8 cellular contexts compared by ENCODE assay signal in the genomic region with DNA sequence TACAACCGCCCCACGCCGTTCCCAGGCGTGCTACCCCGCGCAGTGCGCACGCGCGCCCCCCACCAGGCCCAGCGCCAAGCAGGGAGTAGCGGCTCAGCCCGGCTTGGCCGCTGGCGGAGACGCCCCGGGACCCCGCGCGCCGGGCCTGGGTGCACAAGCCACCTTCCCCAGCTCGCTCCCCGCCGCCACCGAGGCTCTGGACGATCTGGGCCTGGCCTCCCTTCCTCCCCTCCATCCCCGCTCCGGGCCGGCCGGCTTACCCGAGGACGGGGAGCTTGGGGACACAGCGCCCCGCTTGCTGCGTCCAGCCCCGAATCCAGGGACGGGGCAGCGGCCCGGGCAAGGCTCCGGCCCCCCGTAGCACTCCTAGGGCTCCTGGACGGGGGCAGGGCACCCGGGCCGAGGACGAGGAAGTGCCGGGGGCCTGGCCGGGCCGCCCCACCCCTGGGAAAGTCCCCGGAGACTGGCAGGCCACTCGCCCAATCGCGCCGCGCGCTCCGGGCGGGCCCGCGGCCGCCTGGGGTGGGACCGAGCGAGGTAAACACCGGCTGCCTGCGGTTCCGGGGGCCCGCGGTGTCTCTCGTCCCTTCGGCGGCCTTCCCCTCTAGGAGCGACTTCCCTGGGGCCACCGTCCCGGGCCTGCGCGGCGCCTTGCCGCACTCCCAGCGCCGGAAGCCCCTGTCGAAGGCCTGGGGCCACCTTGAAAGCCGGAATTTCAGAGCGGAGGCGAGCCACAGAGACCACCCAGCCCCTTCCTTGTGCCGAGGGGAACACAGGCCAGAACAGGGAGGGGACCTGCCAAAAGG. TPM values are rescaled to one million over a fixed set of nuclear protein-coding genes. Genes with fewer than 3 reads are reported as not detected.
DNase-seq lines count a peak whose midpoint lies in the region; ATAC-seq and TF ChIP-seq lines count a peak whose summit lies in the region.

A gene with protein sequence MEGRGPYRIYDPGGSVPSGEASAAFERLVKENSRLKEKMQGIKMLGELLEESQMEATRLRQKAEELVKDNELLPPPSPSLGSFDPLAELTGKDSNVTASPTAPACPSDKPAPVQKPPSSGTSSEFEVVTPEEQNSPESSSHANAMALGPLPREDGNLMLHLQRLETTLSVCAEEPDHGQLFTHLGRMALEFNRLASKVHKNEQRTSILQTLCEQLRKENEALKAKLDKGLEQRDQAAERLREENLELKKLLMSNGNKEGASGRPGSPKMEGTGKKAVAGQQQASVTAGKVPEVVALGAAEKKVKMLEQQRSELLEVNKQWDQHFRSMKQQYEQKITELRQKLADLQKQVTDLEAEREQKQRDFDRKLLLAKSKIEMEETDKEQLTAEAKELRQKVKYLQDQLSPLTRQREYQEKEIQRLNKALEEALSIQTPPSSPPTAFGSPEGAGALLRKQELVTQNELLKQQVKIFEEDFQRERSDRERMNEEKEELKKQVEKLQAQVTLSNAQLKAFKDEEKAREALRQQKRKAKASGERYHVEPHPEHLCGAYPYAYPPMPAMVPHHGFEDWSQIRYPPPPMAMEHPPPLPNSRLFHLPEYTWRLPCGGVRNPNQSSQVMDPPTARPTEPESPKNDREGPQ (minus strand): TSS at position 415 of the 806 bp plus-strand sequence. CDS start 15,939 bp downstream, outside the sequence.

- peaks cover 68% of the 10 kb centered on the region for H3K4me1 Mint-ChIP-seq in T-helper 17 cell

- H3K9me3 ChIP-seq in T-helper 17 cell (ENCODE audit: control insufficient read depth, low read length, poor library complexity, severe bottlenecking) (no peaks in the 10 kb centered on the region), left ventricle myocardium inferior (replicated peaks) (no peaks in the 10 kb centered on the region), psoas muscle (no peaks in the 10 kb centered on the region)

- H3K27me3 Mint-ChIP-seq in T-helper 17 cell = no peaks in the 10 kb centered on the region

- WGBS in psoas muscle, 3 donors = 0% methylated on average over 50 to 84 of the region's 84 CpGs
- WGBS in urinary bladder = under 1% methylated on average over 84 of the region's 84 CpGs

- peak within 1 kb of the TSS; percentile 95 for H3K4me3 Mint-ChIP-seq in T-helper 17 cell

- H3K36me3 Mint-ChIP-seq in T-helper 17 cell (ENCODE audit: low read depth) = peaks cover 10% of the 10 kb centered on the region

- H3K36me3 ChIP-seq in left ventricle myocardium inferior (peaks cover 4% of the 10 kb centered on the region), psoas muscle (ENCODE audit: insufficient read depth in 1 of 2, low read depth in 1 of 2) (peaks cover 0 to 10% of the 10 kb centered on the region in 2 donors), urinary bladder (ENCODE audit: insufficient read depth) (peaks cover 1% of the 10 kb centered on the region)

- TF ChIP-seq CTCF in left ventricle myocardium inferior (IDR thresholded peaks at IDR 0.05; ENCODE audit: borderline replicate concordance) (no peak), psoas muscle (IDR thresholded peaks at IDR 0.05) (no peak)

- H3K27me3 ChIP-seq in left ventricle myocardium inferior (ENCODE audit: low read depth) (no peaks in the 10 kb centered on the region), psoas muscle (ENCODE audit: insufficient read depth in 3 of 3, low read length in 2 of 3) (no peaks in the 10 kb centered on the region)

- peak within 1 kb of the TSS; percentile 100 for H3K27ac Mint-ChIP-seq in T-helper 17 cell

- DNase-seq in NCI-H128 (lab: John Stamatoyannopoulos, UW; ENCODE audit: unreplicated experiment) (peak; percentile 30), T-helper 17 cell (peak; percentile 92 to 98 (median 95)), amniotic stem cell (lab: John Stamatoyannopoulos, UW) (peak; percentile 40), left ventricle myocardium inferior (peak; percentile 97), psoas muscle (peak; percentile 97)

- H3K27ac ChIP-seq in left ventricle myocardium inferior (replicated peaks) (peak within 1 kb of the TSS; percentile 99), psoas muscle (peak within 1 kb of the TSS; percentile 99), urinary bladder (ENCODE audit: low read depth) (peak within 1 kb of the TSS; percentile 99)

- H3K4me1 ChIP-seq in left ventricle myocardium inferior (peaks cover 84% of the 10 kb centered on the region), psoas muscle (peaks cover 75% of the 10 kb centered on the region), urinary bladder (ENCODE audit: insufficient read depth) (no peaks in the 10 kb centered on the region)

- ATAC-seq in HG02759 (IDR thresholded peaks at IDR 0.05; ENCODE audit: unreplicated experiment) (peak; percentile 77), T-helper 17 cell (peak; percentile 81), psoas muscle (peak; percentile 89 to 93 (median 92))

- intact Hi-C loops in left ventricle myocardium inferior (cut with micrococcal nuclease) = no loop called here
- intact Hi-C loops in psoas muscle (cut with DNase I) = no loop called here

- TF ChIP-seq POLR2A in GM15510 (IDR thresholded peaks at IDR 0.05; ENCODE audit: borderline replicate concordance, extremely low read depth, insufficient read length) = peak; percentile 68

- H3K4me3 ChIP-seq in left ventricle myocardium inferior (peak within 1 kb of the TSS; percentile 89), psoas muscle (peak within 1 kb of the TSS; percentile 98), urinary bladder (ENCODE audit: low read depth, low read length) (peak within 1 kb of the TSS; percentile 70)

RNA-seq across cellular contexts. Expression of the gene that starts here (rescaled TPM):
- total RNA-seq in T-helper 17 cell (100 to 1,000 TPM; 227 to 245 TPM), left ventricle myocardium inferior (131 TPM), psoas muscle (100 to 1,000 TPM; 114 to 218 (median 149) TPM), urinary bladder (32.4 TPM)
- polyA plus RNA-seq in psoas muscle (100 to 1,000 TPM in 2 of 3 donors, 10 to 100 TPM in 1; 55.5 to 167 (median 106) TPM), urinary bladder (69.3 TPM)

Comparison
In these comparisons a context has a peak if more than half of its experiments do, and no peak if none do; other contexts are left out.
1. Peak in every context shown above with its lines: DNase-seq, ATAC-seq, H3K4me3 ChIP-seq and H3K27ac ChIP-seq.
2. DNase-seq: peak in every context shown above with its lines; median percentile 97 in left ventricle myocardium inferior; 97 in psoas muscle; 95 in T-helper 17 cell; 40 in amniotic stem cell; 30 in NCI-H128.